ENCODE assay signal across 9 cellular contexts in genomic region chr5:369151-369939, GRCh38. TPM values are rescaled to one million over a fixed set of nuclear protein-coding genes. Genes with fewer than 3 reads are reported as not detected.
DNase-seq lines count a peak whose midpoint lies in the region; ATAC-seq, FAIRE-seq and TF ChIP-seq lines count a peak whose summit lies in the region.
"Had no signal": no experiment of that assay in that cellular context is flagged by ENCODE, and none has a peak within 500 bp of the region (broad histone marks: within the 10 kb centered on the region; RNA-seq: fewer than 3 reads in every experiment).

No MANE protein-coding gene starts in this region.

- H3K18ac ChIP-seq in mesenchymal stem cell (ENCODE audit: low read depth in 1 of 2, low read length in 2 of 2): peak overlapping the region in 1 of 2 experiments; percentile 88
- no peak overlapping the region for H3K18ac ChIP-seq in mesendoderm (ENCODE audit: low read length)

- DNase-seq in D721Med (ENCODE audit: insufficient read length, low spot score) (peak; percentile 10), T-cell (peak in 3 of 34 experiments; percentile 5 to 18 (median 12)), mesenchymal stem cell (no peak), mesendoderm (no peak), MCF 10A (ENCODE audit: unreplicated experiment) (no peak), NCI-H2107 (lab: John Stamatoyannopoulos, UW) (no peak), C1 segment of cervical spinal cord (lab: John Stamatoyannopoulos, UW) (no peak)
- DNase-seq: NCI-H187 had no signal

- no peak overlapping the region for H2BK5ac ChIP-seq in mesenchymal stem cell (ENCODE audit: low read depth, low read length, poor library complexity, severe bottlenecking)
- no peak overlapping the region for H2BK5ac ChIP-seq in mesendoderm (ENCODE audit: low read length)

- WGBS in mesenchymal stem cell: 81% methylated on average over 16 of the region's 17 CpGs
- WGBS in mesendoderm (ENCODE audit: extremely low coverage, insufficient coverage, low lambda C conversion rate): no CpG with 5 or more reads among the region's 17 CpGs

- H3K27me3 ChIP-seq in mesenchymal stem cell (ENCODE audit: control insufficient read depth in 1 of 2, insufficient read depth in 1 of 2, low read length in 2 of 2) (no peaks in the 10 kb centered on the region), mesendoderm (ENCODE audit: insufficient read depth, low read length, poor library complexity) (peaks cover 2% of the 10 kb centered on the region)

- peak overlapping the region; percentile 10 for H4K91ac ChIP-seq in mesenchymal stem cell (ENCODE audit: low read length)

- peak overlapping the region in 1 of 3 donors; percentile 32 for H3K4me3 Mint-ChIP-seq in T-cell
- H3K4me3 Mint-ChIP-seq in MCF 10A (ENCODE audit: unreplicated experiment): no peak overlapping the region

- H3K36me3 ChIP-seq in mesenchymal stem cell (ENCODE audit: control insufficient read depth in 1 of 2, insufficient read depth in 2 of 2, low read depth in 1 of 2, low read length in 2 of 2): peaks cover 6 to 27% of the 10 kb centered on the region in 2 experiments
- H3K36me3 ChIP-seq in mesendoderm (ENCODE audit: control insufficient read depth, insufficient read depth, low read length): no peaks in the 10 kb centered on the region

- H3K79me2 ChIP-seq in mesendoderm (ENCODE audit: control insufficient read depth, insufficient read depth, low read length): no peaks in the 10 kb centered on the region

- TF ChIP-seq CTCF in D721Med (IDR thresholded peaks at IDR 0.05; ENCODE audit: insufficient read depth, missing control alignments): no peak
- no peak for TF ChIP-seq CTCF in MCF 10A (IDR thresholded peaks at IDR 0.05; ENCODE audit: unreplicated experiment)

- H3K14ac ChIP-seq in mesenchymal stem cell (ENCODE audit: low read length in 2 of 2): peak overlapping the region in 1 of 2 experiments; percentile 86

- BruUV-seq in MCF 10A (replicated peaks; lab: Mats Ljungman, UMichigan): no TSS peak

- H3K79me1 ChIP-seq in mesenchymal stem cell (replicated peaks; ENCODE audit: low read length, poor library complexity, severe bottlenecking) (no peaks in the 10 kb centered on the region), mesendoderm (ENCODE audit: low read length) (no peaks in the 10 kb centered on the region)

- H3K56ac ChIP-seq in mesendoderm (ENCODE audit: low read length): no peak overlapping the region

- H3K4me1 Mint-ChIP-seq in T-cell (peaks cover 17 to 29% (median 22%) of the 10 kb centered on the region in 3 donors), MCF 10A (ENCODE audit: insufficient read depth, unreplicated experiment) (peaks cover 11% of the 10 kb centered on the region)

- H2BK120ac ChIP-seq in mesenchymal stem cell (ENCODE audit: low read depth, low read length) (no peak overlapping the region), mesendoderm (ENCODE audit: low read depth, low read length) (no peak overlapping the region)

- H3K4me3 ChIP-seq in mesenchymal stem cell (ENCODE audit: insufficient read depth in 1 of 2, low read depth in 1 of 2, low read length in 2 of 2): no peak overlapping the region
- no peak overlapping the region for H3K4me3 ChIP-seq in mesendoderm (ENCODE audit: low read length)

- peaks cover 4% of the 10 kb centered on the region for H3K36me3 Mint-ChIP-seq in T-cell
- H3K36me3 Mint-ChIP-seq in MCF 10A (ENCODE audit: insufficient read depth, unreplicated experiment): no peaks in the 10 kb centered on the region

- peak; percentile 25 for ATAC-seq in GM21786 (IDR thresholded peaks at IDR 0.05; ENCODE audit: unreplicated experiment)
- ATAC-seq in T-cell (replicated peaks in 1 of 4): peak in 3 of 4 experiments; percentile 33 to 44 (median 43)

- no peak overlapping the region for H2BK15ac ChIP-seq in mesenchymal stem cell (ENCODE audit: low read depth, poor library complexity, severe bottlenecking)
- H2BK15ac ChIP-seq in mesendoderm (replicated peaks; ENCODE audit: low read depth): no peak overlapping the region

- H3K27me3 Mint-ChIP-seq in T-cell (peaks cover 10 to 23% of the 10 kb centered on the region in 2 donors), MCF 10A (ENCODE audit: insufficient read depth, unreplicated experiment) (no peaks in the 10 kb centered on the region)

- H3K27ac ChIP-seq in mesenchymal stem cell (ENCODE audit: low read length, poor library complexity, severe bottlenecking): no peak overlapping the region
- no peak overlapping the region for H3K27ac ChIP-seq in mesendoderm (ENCODE audit: low read depth, low read length)

- H3K4me1 ChIP-seq in mesenchymal stem cell (ENCODE audit: control insufficient read depth, insufficient read depth, low read depth, low read length) (peaks cover 33% of the 10 kb centered on the region), mesendoderm (ENCODE audit: control insufficient read depth, low read depth, low read length) (no peaks in the 10 kb centered on the region)

- H2BK12ac ChIP-seq in mesenchymal stem cell (ENCODE audit: low read length in 2 of 2): peak overlapping the region in 1 of 2 experiments; percentile 99

- CTCF ChIA-PET in T-cell (lab: Charles Lee): no interaction called here
- CTCF ChIA-PET in MCF 10A (lab: Yijun Ruan, JAX): no interaction called here

- POLR2A ChIA-PET in T-cell (lab: Charles Lee): no interaction called here
- POLR2A ChIA-PET in MCF 10A (lab: Yijun Ruan, JAX): no interaction called here

- H3K4ac ChIP-seq in mesenchymal stem cell (ENCODE audit: low read depth in 1 of 2, low read length in 2 of 2) (peak overlapping the region; percentile 15 to 86), mesendoderm (ENCODE audit: low read depth, low read length) (no peak overlapping the region)

- no peak overlapping the region for H2AFZ ChIP-seq in mesenchymal stem cell (ENCODE audit: low read depth, low read length)

- intact Hi-C loops in MCF 10A (cut with micrococcal nuclease): no loop called here

- H3K4me2 ChIP-seq in mesenchymal stem cell (ENCODE audit: low read length, poor library complexity, severe bottlenecking): no peak overlapping the region
- H3K4me2 ChIP-seq in mesendoderm (ENCODE audit: low read length): no peak overlapping the region

- no peak overlapping the region for H4K5ac ChIP-seq in mesendoderm (ENCODE audit: low read length)

- H3K27ac Mint-ChIP-seq in T-cell (no peak overlapping the region), MCF 10A (ENCODE audit: low read depth, unreplicated experiment) (no peak overlapping the region)

- H4K8ac ChIP-seq in mesenchymal stem cell (ENCODE audit: low read length) (no peak overlapping the region), mesendoderm (ENCODE audit: low read depth, low read length) (no peak overlapping the region)

- H3K9me3 Mint-ChIP-seq in T-cell: peaks cover 0 to 12% (median 7%) of the 10 kb centered on the region in 3 donors
- peaks cover 9% of the 10 kb centered on the region for H3K9me3 Mint-ChIP-seq in MCF 10A (ENCODE audit: unreplicated experiment)

- no peak overlapping the region for H3K9ac ChIP-seq in mesenchymal stem cell (ENCODE audit: low read length)
- H3K9ac ChIP-seq in mesendoderm (ENCODE audit: low read length): no peak overlapping the region

- no peak for FAIRE-seq in D721Med (lab: Jason Lieb, UNC)

- peaks cover 26% of the 10 kb centered on the region for H3K9me3 ChIP-seq in mesenchymal stem cell (ENCODE audit: control insufficient read depth, low read length)

- peak overlapping the region in 1 of 2 experiments; percentile 41 for H3K23ac ChIP-seq in mesenchymal stem cell (ENCODE audit: low read length in 2 of 2)
- H3K23ac ChIP-seq in mesendoderm (ENCODE audit: low read length): no peak overlapping the region

- no peak overlapping the region for H2AK5ac ChIP-seq in mesenchymal stem cell (ENCODE audit: low read length, severe bottlenecking)
- H2AK5ac ChIP-seq in mesendoderm (ENCODE audit: low read length): no peak overlapping the region

RNA-seq across cellular contexts. Expression of gene AHRR, which starts 47.8 kb away (rescaled TPM):
- 10 to 100 TPM in 1 of 5 donors, 1 to 10 TPM in 3, under 1 TPM in 1; 0.55 to 13.5 (median 3.4) TPM for total RNA-seq in T-cell
- polyA plus RNA-seq in mesenchymal stem cell (2013, experiment 1 of 2): 12.1 TPM
- 12.0 TPM for polyA plus RNA-seq in mesenchymal stem cell (2013, experiment 2 of 2)
- polyA plus RNA-seq in mesendoderm (2013, experiment 1 of 2): 0.17 TPM
- polyA plus RNA-seq in mesendoderm (2013, experiment 2 of 2): 0.22 TPM
- total RNA-seq in MCF 10A (2022): 3.2 and 3.3 TPM in 2 replicates
